Comparison of ENCODE assay signal across 25 cellular contexts in the genomic region with DNA sequence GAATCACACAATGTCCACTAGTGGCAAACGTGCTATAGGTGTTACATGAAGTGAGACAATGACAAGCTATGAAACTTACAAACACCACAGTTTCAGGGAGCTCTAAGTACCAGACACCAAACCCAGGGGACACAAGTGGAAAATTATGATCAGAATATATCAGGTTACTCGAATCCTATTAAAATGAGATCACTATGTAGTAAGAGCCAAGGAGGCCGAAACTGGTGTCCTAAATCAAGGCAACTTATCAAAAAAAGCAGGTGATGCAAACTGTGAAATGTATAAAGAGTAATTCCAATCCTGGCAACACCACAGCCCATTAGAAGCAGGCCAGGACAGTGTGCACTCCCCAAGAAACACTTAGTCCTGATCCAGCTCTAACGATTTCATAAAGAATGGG.
DNase-seq lines count a peak whose midpoint lies in the region; ATAC-seq and TF ChIP-seq lines count a peak whose summit lies in the region.
"Had no signal": no experiment of that assay in that cellular context is flagged by ENCODE, and none has a peak within 500 bp of the region (broad histone marks: within the 10 kb centered on the region; RNA-seq: fewer than 3 reads in every experiment).

No MANE protein-coding gene starts in this region.

- H3K4me1 ChIP-seq in OCI-LY3 (ENCODE audit: low read length) (peaks cover 51% of the 10 kb centered on the region), suprapubic skin (peaks cover 7% of the 10 kb centered on the region)
- H3K4me1 ChIP-seq: ascending aorta had no signal

- 75% methylated on average over 4 of the region's 4 CpGs for WGBS in suprapubic skin

- no peak overlapping the region for H2AFZ ChIP-seq in OCI-LY3 (ENCODE audit: low read depth, low read length)
- H2AFZ ChIP-seq: GM23248 had no signal

- H3K9me3 ChIP-seq in OCI-LY3 (ENCODE audit: insufficient read depth, low read length) (no peaks in the 10 kb centered on the region), suprapubic skin (no peaks in the 10 kb centered on the region)
- H3K9me3 ChIP-seq: ascending aorta, mucosa of descending colon, ovary, spleen, upper lobe of left lung had no signal

- no peak overlapping the region for H3K4me2 ChIP-seq in OCI-LY3 (ENCODE audit: low read length)

- no peak overlapping the region; the same call in 1 of the 2 replicates for H3K9ac ChIP-seq in OCI-LY3 (ENCODE audit: low read length)
- H3K9ac ChIP-seq: GM23248 had no signal

- H3K79me2 ChIP-seq in OCI-LY3 (ENCODE audit: low read length), result peaks cover 10% of the 10 kb centered on the region

- H3K4me3 ChIP-seq in OCI-LY3 (ENCODE audit: low read length), result no peak overlapping the region
- H3K4me3 ChIP-seq in fibroblast of the aortic adventitia (ENCODE audit: low read depth, low read length), result no peak overlapping the region
- H3K4me3 ChIP-seq in suprapubic skin, result no peak overlapping the region
- H3K4me3 ChIP-seq: ascending aorta, GM23248, lung, mucosa of descending colon, ovary, spleen, upper lobe of left lung had no signal

- no peak for TF ChIP-seq POLR2A in suprapubic skin (IDR thresholded peaks at IDR 0.05)

- no peak for ATAC-seq in GM21723 (IDR thresholded peaks at IDR 0.05; ENCODE audit: unreplicated experiment)
- ATAC-seq: activated CD4-positive, alpha-beta T cell treated with anti-CD3 and anti-CD28 coated beads for 36 hours; mucosa of descending colon had no signal

- H3K36me3 ChIP-seq in OCI-LY3 (replicated peaks; ENCODE audit: low read depth, low read length) (peaks cover 2% of the 10 kb centered on the region), suprapubic skin (peaks cover 4% of the 10 kb centered on the region)
- H3K36me3 ChIP-seq: ascending aorta, ovary had no signal

- H4K20me1 ChIP-seq in OCI-LY3 (ENCODE audit: insufficient read depth, low read length), result no peaks in the 10 kb centered on the region

- H3K27me3 ChIP-seq in OCI-LY3 (ENCODE audit: low read depth, low read length), result no peaks in the 10 kb centered on the region
- H3K27me3 ChIP-seq in suprapubic skin, result no peaks in the 10 kb centered on the region
- H3K27me3 ChIP-seq: ascending aorta, ovary, spleen, upper lobe of left lung had no signal

- DNase-seq in NCI-H1105 (lab: John Stamatoyannopoulos, UW) (peak; percentile 43), fibroblast of the aortic adventitia (ENCODE audit: low read depth) (peak; percentile 35), suprapubic skin (ENCODE audit: low spot score in 2 of 2) (no peak), islet precursor cell (no peak), LoVo (ENCODE audit: low spot score) (no peak)
- DNase-seq: activated CD4-positive, alpha-beta T cell treated with anti-CD3 and anti-CD28 coated beads for 36 hours; activated effector memory CD4-positive, alpha-beta T cell treated with Interleukin-2 at 50 U/mL for 16 hours; activated naive CD8-positive, alpha-beta T cell treated with anti-CD3 and anti-CD28 coated beads for 36 hours; activated T-cell treated with anti-CD3 and anti-CD28 coated beads for 4 hours; Calu3; central memory CD4-positive, alpha-beta T cell; GM23248; IMR-90; mucosa of descending colon; NCI-H1092; NCI-H187 treated with DMSO at 0.1 percent for 48 hours; nephron progenitor cell; ovary; spleen; upper lobe of left lung had no signal

- TF ChIP-seq CTCF in OCI-LY3 (IDR thresholded peaks at IDR 0.05; ENCODE audit: low read depth, low read length), result no peak
- no peak for TF ChIP-seq CTCF in fibroblast of the aortic adventitia (IDR thresholded peaks at IDR 0.05; ENCODE audit: insufficient read depth, low read length)
- no peak for TF ChIP-seq CTCF in suprapubic skin (IDR thresholded peaks at IDR 0.05)

- H3K27ac ChIP-seq in OCI-LY3 (ENCODE audit: low read length) (0 out of 2 replicates have a peak overlapping the region, but pooled peaks have one; percentile 9), suprapubic skin (peak overlapping the region; percentile 18)
- H3K27ac ChIP-seq: ascending aorta, C4-2B, GM23248, ovary had no signal

- no peak for TF ChIP-seq EP300 in suprapubic skin (IDR thresholded peaks at IDR 0.05)

Comparison
In these comparisons a context has a peak if more than half of its experiments do, and no peak if none do; other contexts are left out.
1. DNase-seq: peak in NCI-H1105 (single experiment) and fibroblast of the aortic adventitia (single experiment); none in suprapubic skin (0 of 2), islet precursor cell (single experiment) and LoVo (single experiment).